In the genomic region with DNA sequence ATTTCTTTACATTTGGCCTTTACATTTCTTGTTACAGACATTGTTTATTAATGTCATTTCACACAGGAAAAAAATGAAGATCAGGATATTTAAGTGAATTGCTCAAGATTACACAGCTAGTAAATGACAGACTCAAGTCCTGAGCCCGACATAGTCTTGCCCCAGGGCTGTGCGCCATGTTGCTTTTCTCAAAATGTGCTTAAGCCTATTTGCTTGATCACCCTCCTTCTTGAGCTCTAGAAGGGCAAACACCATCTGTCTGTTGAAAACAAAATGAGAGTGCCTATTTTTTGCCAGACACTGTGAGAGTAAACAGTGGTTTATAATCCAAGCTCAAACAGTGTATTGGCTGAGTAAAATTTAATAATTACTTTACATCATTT, we compare ENCODE assay signal across 19 cellular contexts. TPM values are rescaled to one million over a fixed set of nuclear protein-coding genes. Genes with fewer than 3 reads are reported as not detected.
A peak's percentile ranks its signal among the peaks of the same experiment; 100 is the strongest.
DNase-seq lines count a peak whose midpoint lies in the region; FAIRE-seq and TF ChIP-seq lines count a peak whose summit lies in the region.
"Had no signal": no experiment of that assay in that cellular context is flagged by ENCODE, and none has a peak within 500 bp of the region (broad histone marks: within the 10 kb centered on the region; RNA-seq: fewer than 3 reads in every experiment).

No MANE protein-coding gene starts in this region.

- no peaks in the 10 kb centered on the region for H4K20me1 ChIP-seq in keratinocyte (ENCODE audit: control insufficient read depth, extremely low read depth, insufficient read depth, low read length)

- H3K27me3 ChIP-seq in AG04450 (ENCODE audit: control insufficient read depth, insufficient read depth, low read length): no peaks in the 10 kb centered on the region
- no peaks in the 10 kb centered on the region for H3K27me3 ChIP-seq in HUES48 (ENCODE audit: control insufficient read depth, insufficient read depth, low read length)
- no peaks in the 10 kb centered on the region for H3K27me3 ChIP-seq in keratinocyte (ENCODE audit: control insufficient read depth, extremely low read depth, insufficient read depth, low read length)
- H3K27me3 ChIP-seq: heart left ventricle had no signal

- TF ChIP-seq CTCF in AG04450 (IDR thresholded peaks at IDR 0.05; ENCODE audit: low read depth, low read length) (no peak), keratinocyte (optimal IDR thresholded peaks at IDR 0.05 in 1 of 3, IDR thresholded peaks at IDR 0.05 in 1 of 3, conservative IDR thresholded peaks at IDR 0.05 in 1 of 3; ENCODE audit: extremely low read depth in 1 of 3, insufficient read depth in 2 of 3, low read length in 3 of 3) (no peak)

- dilution Hi-C loops in keratinocyte (cut with MboI; ENCODE audit: extremely low pct_ligation_motif_present, low sequenced_read_pairs): no loop called here

- CTCF ChIA-PET in AG04450 (lab: Charles Lee): interaction anchor here (1.3 to 1.7 kb wide), 3 partner anchors 18 to 34 kb away, joined by 3 to 4 read pairs (median 4); a partner anchor contains a TSS

- H3K4me3 ChIP-seq in AG04450 (ENCODE audit: low read depth, low read length) (no peak overlapping the region), HUES48 (ENCODE audit: low read depth, low read length) (no peak overlapping the region), keratinocyte (ENCODE audit: control insufficient read depth in 2 of 3, extremely low read depth in 1 of 3, insufficient read depth in 2 of 3, low read depth in 1 of 3, low read length in 3 of 3) (no peak overlapping the region)
- H3K4me3 ChIP-seq: HAP-1, heart left ventricle had no signal

- H3K9me3 ChIP-seq in AG04450 (ENCODE audit: control insufficient read depth, insufficient read depth, low read length) (no peaks in the 10 kb centered on the region), HUES48 (ENCODE audit: control insufficient read depth, insufficient read depth, low read length) (no peaks in the 10 kb centered on the region), keratinocyte (ENCODE audit: control insufficient read depth, low read depth, low read length) (no peaks in the 10 kb centered on the region)
- H3K9me3 ChIP-seq: HAP-1, heart left ventricle had no signal

- no peaks in the 10 kb centered on the region for H3K9me1 ChIP-seq in keratinocyte (ENCODE audit: control insufficient read depth, extremely low read depth, insufficient read depth, low read length)

- H3K4me2 ChIP-seq in keratinocyte (ENCODE audit: control insufficient read depth, extremely low read depth, insufficient read depth, low read depth, low read length): no peak overlapping the region

- POLR2A ChIA-PET in AG04450 (lab: Yijun Ruan, JAX): interaction anchor here (0.6 kb wide), 1 partner anchor 35 kb away, joined by 3 read pairs; a partner anchor contains a TSS

- H3K9ac ChIP-seq in HUES48 (ENCODE audit: low read depth, low read length) (no peak overlapping the region), keratinocyte (ENCODE audit: control insufficient read depth, extremely low read depth, insufficient read depth, low read length) (no peak overlapping the region)

- H3K4me1 ChIP-seq in HUES48 (ENCODE audit: control insufficient read depth, insufficient read depth, low read length): no peaks in the 10 kb centered on the region
- H3K4me1 ChIP-seq in keratinocyte (ENCODE audit: control insufficient read depth, extremely low read depth, insufficient read depth, low read length): peaks cover 6% of the 10 kb centered on the region
- H3K4me1 ChIP-seq: HAP-1 had no signal

- H3K27ac ChIP-seq in AG04450 (ENCODE audit: low read depth, low read length): peak overlapping the region; percentile 49
- H3K27ac ChIP-seq in HUES48 (ENCODE audit: low read depth, low read length): peak overlapping the region; percentile 26
- no peak overlapping the region for H3K27ac ChIP-seq in keratinocyte (ENCODE audit: control insufficient read depth, insufficient read depth, low read length)
- H3K27ac ChIP-seq: heart left ventricle had no signal

- DNase-seq in AG04450 (ENCODE audit: low read depth, low spot score) (no peak), NCI-H82 (lab: John Stamatoyannopoulos, UW) (peak; percentile 97), keratinocyte (ENCODE audit: low read depth, low spot score) (no peak), RKO (ENCODE audit: low spot score) (no peak), NCI-H2029 treated with DMSO at 0.1 percent for 48 hours (lab: John Stamatoyannopoulos, UW) (no peak), foreskin melanocyte (no peak), NCI-H1105 (lab: John Stamatoyannopoulos, UW) (no peak)
- DNase-seq: activated CD4-positive, alpha-beta T cell treated with anti-CD3 and anti-CD28 coated beads for 4 hours; activated gamma-delta T cell; amniotic stem cell; CD4-positive, alpha-beta T cell; effector CD8-positive, alpha-beta T cell; heart left ventricle; naive thymus-derived CD8-positive, alpha-beta T cell; NCI-H1436 treated with DMSO at 0.1 percent for 48 hours; NCI-H774; stimulated activated CD4-positive, alpha-beta T cell treated with anti-CD3 and anti-CD28 coated beads, Interleukin-2, amount 100 ng/mL, for 48 hours had no signal

- peak; percentile 51 for FAIRE-seq in keratinocyte (lab: Jason Lieb, UNC)

- H3K36me3 ChIP-seq in HUES48 (ENCODE audit: control insufficient read depth, insufficient read depth, low read length) (no peaks in the 10 kb centered on the region), keratinocyte (ENCODE audit: control insufficient read depth in 2 of 2, extremely low read depth in 1 of 2, insufficient read depth in 2 of 2, low read length in 2 of 2) (no peaks in the 10 kb centered on the region)
- H3K36me3 ChIP-seq: HAP-1, heart left ventricle had no signal

- H3K79me2 ChIP-seq in keratinocyte (ENCODE audit: control insufficient read depth, insufficient read depth, low read length): no peaks in the 10 kb centered on the region

- no peak overlapping the region for H2AFZ ChIP-seq in keratinocyte (ENCODE audit: control insufficient read depth, low read length)

RNA-seq across cellular contexts. Expression of a gene that starts 34.8 kb away (rescaled TPM):
- polyA plus RNA-seq in AG04450 (2011; rRNA removed): 36.2 and 47.0 TPM in 2 replicates
- polyA minus RNA-seq in AG04450 (2011; rRNA and poly(A)+ RNA removed): 16.6 and 21.1 TPM in 2 replicates
- polyA plus RNA-seq in keratinocyte: 5.4 to 7.4 TPM (median 6.8 TPM) in 3 replicates
- polyA plus RNA-seq in keratinocyte (2011; ENCODE audit: low read depth): 1.3 TPM
- 5.0 and 9.1 TPM in 2 replicates for polyA plus RNA-seq in keratinocyte (2011; cell fraction: cytosol; rRNA removed)
- polyA plus RNA-seq in keratinocyte (2011; cell fraction: nucleus; rRNA removed): 4.7 and 5.8 TPM in 2 replicates
- polyA plus RNA-seq in keratinocyte (2012; ENCODE audit: low replicate concordance): 0.66 and 7.2 TPM in 2 replicates
- polyA minus RNA-seq in keratinocyte: 2.0 to 5.1 TPM in 2 of 3 replicates, not detected in the other
- 4.2 TPM for polyA minus RNA-seq in keratinocyte (2011; cell fraction: cytosol; rRNA and poly(A)+ RNA removed)
- polyA minus RNA-seq in keratinocyte (2011; cell fraction: nucleus; rRNA and poly(A)+ RNA removed): 1.6 and 4.3 TPM in 2 replicates
